In the genomic region with DNA sequence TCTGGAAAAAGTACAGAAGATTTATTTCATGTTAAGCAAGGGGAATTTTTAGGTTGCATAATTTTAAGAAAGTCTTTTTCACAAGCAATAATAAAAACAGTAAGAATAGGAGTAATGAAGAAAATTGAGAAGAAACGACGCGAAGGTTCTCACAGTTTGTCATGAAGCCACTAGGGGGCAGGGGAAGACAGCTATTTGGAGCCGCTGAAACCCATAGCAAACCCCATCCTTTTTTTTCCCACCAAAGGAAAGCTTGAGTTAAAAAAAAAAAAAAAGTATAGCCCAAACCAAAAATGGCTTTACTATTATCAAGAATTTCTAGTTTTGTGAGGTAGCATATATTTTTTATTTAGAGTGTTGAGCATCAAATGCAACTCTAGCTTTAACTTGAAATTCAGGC, we compare ENCODE assay signal across 8 cellular contexts.
A peak's percentile ranks its signal among the peaks of the same experiment; 100 is the strongest.
DNase-seq lines count a peak whose midpoint lies in the region; ATAC-seq, FAIRE-seq and TF ChIP-seq lines count a peak whose summit lies in the region.

No MANE protein-coding gene starts in this region.

- H3K4me1 ChIP-seq in K562 (replicated peaks in 1 of 2; ENCODE audit: control insufficient read depth in 2 of 2, insufficient read depth in 2 of 2, low read length in 2 of 2): no peaks in the 10 kb centered on the region

- H3K4me3 ChIP-seq in LNCaP clone FGC (ENCODE audit: low read depth, low read length) (no peak overlapping the region), K562 (no peak overlapping the region)

- no peak for TF ChIP-seq EP300 in K562 (IDR thresholded peaks at IDR 0.05; ENCODE audit: low read length)

- 0% methylated on average over 4 of the region's 4 CpGs for WGBS in K562 (ENCODE audit: insufficient coverage, low coverage, missing lambda C conversion rate)

- H3K9me3 ChIP-seq in K562 (replicated peaks; ENCODE audit: control insufficient read depth, insufficient read depth, low read depth, low read length): no peaks in the 10 kb centered on the region

- no TSS peak for BruUV-seq in K562 (replicated peaks; lab: Mats Ljungman, UMichigan)

- no peaks in the 10 kb centered on the region for H3K9me1 ChIP-seq in K562 (ENCODE audit: control insufficient read depth, insufficient read depth, low read length)

- peak; percentile 63 to 70 for TF ChIP-seq RAD21 in K562 (CRISPR knock-in tag; conservative IDR thresholded peaks at IDR 0.05 in 1 of 2, IDR thresholded peaks at IDR 0.05 in 1 of 2)

- no peaks in the 10 kb centered on the region for H4K20me1 ChIP-seq in K562 (replicated peaks; ENCODE audit: control insufficient read depth, insufficient read depth, low read length)

- peak; percentile 82 for FAIRE-seq in K562 (lab: Jason Lieb, UNC)

- H3K27ac Mint-ChIP-seq in activated T-cell treated with anti-CD3 and anti-CD28 coated beads, Interleukin-2, amount 50 U/mL, for 24 hours: no peak overlapping the region

- no peak overlapping the region for H3K4me2 ChIP-seq in K562 (ENCODE audit: insufficient read depth, low read length)

- peaks cover 7% of the 10 kb centered on the region for H3K27me3 Mint-ChIP-seq in activated T-cell treated with anti-CD3 and anti-CD28 coated beads, Interleukin-2, amount 50 U/mL, for 24 hours

- no peak overlapping the region for H2AFZ ChIP-seq in K562 (ENCODE audit: low read depth, low read length)

- DNase-seq in activated T-cell treated with anti-CD3 and anti-CD28 coated beads for 24 hours (ENCODE audit: low read depth) (peak; percentile 40), LNCaP clone FGC (ENCODE audit: low read depth) (peak; percentile 3), SK-N-DZ (ENCODE audit: low spot score) (peak; percentile 57), K562 (ENCODE audit: extremely low read depth in 1 of 4, low spot score in 3 of 4) (peak; percentile 42 to 51 (median 49)), iris pigment epithelial cell (ENCODE audit: low read depth) (peak; percentile 58), mesenteric fat pad (ENCODE audit: low spot score) (no peak)
- no peak for DNase-seq in activated T-cell treated with anti-CD3 and anti-CD28 coated beads, Interleukin-2, amount 50 U/mL, for 24 hours
- peak; percentile 45 to 60 for DNase-seq in stimulated activated CD4-positive, alpha-beta T cell treated with anti-CD3 and anti-CD28 coated beads, Interleukin-2, amount 100 ng/mL, for 24 hours

- H3K36me3 Mint-ChIP-seq in activated T-cell treated with anti-CD3 and anti-CD28 coated beads, Interleukin-2, amount 50 U/mL, for 24 hours (ENCODE audit: low read depth): peaks cover 2% of the 10 kb centered on the region

- intact Hi-C loops in K562 (cut with micrococcal nuclease): loop anchor here (1.0 kb wide), 2 partner anchors 307 to 423 kb away; no protein-coding TSS in a partner anchor

- CTCF ChIA-PET in K562 (lab: Yijun Ruan, JAX; ENCODE audit: low intra/inter-chr PET ratio): interaction anchor here (0.5 to 1.1 kb wide), 5 partner anchors 307 to 833 kb away, joined by 4 to 9 read pairs (median 4); no protein-coding TSS in a partner anchor

- TF ChIP-seq POLR2A in K562 (conservative IDR thresholded peaks at IDR 0.05): no peak

- no peak overlapping the region for H3K9ac ChIP-seq in K562 (ENCODE audit: insufficient read depth in 1 of 2, low read depth in 2 of 2, low read length in 2 of 2)

- H3K27me3 ChIP-seq in K562 (ENCODE audit: control insufficient read depth in 2 of 2, insufficient read depth in 2 of 2, low read length in 2 of 2): peaks cover 0 to 4% of the 10 kb centered on the region in 2 experiments; a peak in 2 of 5 replicates

- TF ChIP-seq CTCF in LNCaP clone FGC (IDR thresholded peaks at IDR 0.05; ENCODE audit: control insufficient read depth, extremely low read depth, insufficient read depth): peak; percentile 70
- TF ChIP-seq CTCF in K562 (IDR thresholded peaks at IDR 0.05 in 2 of 3, conservative IDR thresholded peaks at IDR 0.05 in 1 of 3; ENCODE audit: insufficient read depth in 2 of 3, low read depth in 1 of 3, low read length in 3 of 3): peak; percentile 58 to 77 (median 63)

- H3K79me2 ChIP-seq in K562 (ENCODE audit: control insufficient read depth, insufficient read depth, low read length): no peaks in the 10 kb centered on the region

- H3K36me3 ChIP-seq in K562 (ENCODE audit: control insufficient read depth, insufficient read depth, low read length): no peaks in the 10 kb centered on the region

- H3K9me3 Mint-ChIP-seq in activated T-cell treated with anti-CD3 and anti-CD28 coated beads, Interleukin-2, amount 50 U/mL, for 24 hours: peaks cover 7% of the 10 kb centered on the region

- in situ Hi-C loops in K562 (cut with MboI): loop anchor here (5.0 to 25.0 kb wide), 4 partner anchors 169 to 821 kb away; partner anchors contain the start of gene BCL2

- H3K27ac ChIP-seq in K562 (ENCODE audit: extremely low read depth, low read depth, low read length): no peak overlapping the region

- no peaks in the 10 kb centered on the region for H3K4me1 Mint-ChIP-seq in activated T-cell treated with anti-CD3 and anti-CD28 coated beads, Interleukin-2, amount 50 U/mL, for 24 hours (ENCODE audit: low read depth)

- no peak overlapping the region for H3K4me3 Mint-ChIP-seq in activated T-cell treated with anti-CD3 and anti-CD28 coated beads, Interleukin-2, amount 50 U/mL, for 24 hours

- ATAC-seq in K562: peak; percentile 74

- POLR2A ChIA-PET in K562 (lab: Yijun Ruan, JAX): interaction anchor here (1.0 kb wide), 1 partner anchor 423 kb away, joined by 3 read pairs; no protein-coding TSS in a partner anchor

TF ChIP-seq in K562, 482 proteins besides CTCF, POLR2A, EP300 and RAD21:
- TF ChIP-seq ZNF384 (IDR thresholded peaks at IDR 0.05; ENCODE audit: low read depth, low read length) (peak; percentile 48; the same call in 1 of the 2 replicates), ZNF76 (CRISPR knock-in tag; IDR thresholded peaks at IDR 0.05; ENCODE audit: borderline replicate concordance) (no peak), SMC3 (conservative IDR thresholded peaks at IDR 0.05; ENCODE audit: insufficient read depth, low read depth, low read length) (peak; percentile 58; the same call in 1 of the 2 replicates), DNMT1 (IDR thresholded peaks at IDR 0.05) (no peak)
- TF ChIP-seq, protein P1, sequence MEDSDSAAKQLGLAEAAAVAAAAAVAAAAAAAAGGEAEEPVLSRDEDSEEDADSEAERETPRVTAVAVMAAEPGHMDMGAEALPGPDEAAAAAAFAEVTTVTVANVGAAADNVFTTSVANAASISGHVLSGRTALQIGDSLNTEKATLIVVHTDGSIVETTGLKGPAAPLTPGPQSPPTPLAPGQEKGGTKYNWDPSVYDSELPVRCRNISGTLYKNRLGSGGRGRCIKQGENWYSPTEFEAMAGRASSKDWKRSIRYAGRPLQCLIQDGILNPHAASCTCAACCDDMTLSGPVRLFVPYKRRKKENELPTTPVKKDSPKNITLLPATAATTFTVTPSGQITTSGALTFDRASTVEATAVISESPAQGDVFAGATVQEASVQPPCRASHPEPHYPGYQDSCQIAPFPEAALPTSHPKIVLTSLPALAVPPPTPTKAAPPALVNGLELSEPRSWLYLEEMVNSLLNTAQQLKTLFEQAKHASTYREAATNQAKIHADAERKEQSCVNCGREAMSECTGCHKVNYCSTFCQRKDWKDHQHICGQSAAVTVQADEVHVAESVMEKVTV (CRISPR knock-in tag; IDR thresholded peaks at IDR 0.05): peak; percentile 42; the same call in 1 of the 2 replicates
TF ChIP-seq in K562: peak in this region for 3.

Comparison
In these comparisons a context has a peak if more than half of its experiments do, and no peak if none do; other contexts are left out.
1. DNase-seq: peak in activated T-cell treated with anti-CD3 and anti-CD28 coated beads for 24 hours (single experiment), LNCaP clone FGC (single experiment), SK-N-DZ (single experiment), K562 (4 of 4), iris pigment epithelial cell (single experiment) and stimulated activated CD4-positive, alpha-beta T cell treated with anti-CD3 and anti-CD28 coated beads, Interleukin-2, amount 100 ng/mL, for 24 hours (2 of 2); none in activated T-cell treated with anti-CD3 and anti-CD28 coated beads, Interleukin-2, amount 50 U/mL, for 24 hours (single experiment) and mesenteric fat pad (single experiment).